14 cellular contexts compared by ENCODE assay signal in genomic region chr9:133850937-133851336, GRCh38.
DNase-seq lines count a peak whose midpoint lies in the region; ATAC-seq and TF ChIP-seq lines count a peak whose summit lies in the region.
"Had no signal": no experiment of that assay in that cellular context is flagged by ENCODE, and none has a peak within 500 bp of the region (broad histone marks: within the 10 kb centered on the region; RNA-seq: fewer than 3 reads in every experiment).

No MANE protein-coding gene starts in this region.

- H3K4me3 Mint-ChIP-seq in memory B cell, result no peak overlapping the region
- H3K4me3 Mint-ChIP-seq in stimulated activated naive B cell treated with anti-CD40 and anti-IgM and Interleukin-4, amounts not matched to agents 10 μg/mL and 1 μg/mL and 100 μg/mL, for 72 hours, result no peak overlapping the region
- H3K4me3 Mint-ChIP-seq: CD4-positive, CD25-positive, alpha-beta regulatory T cell; GM23338 had no signal

- H3K4me2 ChIP-seq in BLaER1, result peak overlapping the region; percentile 73
- H3K4me2 ChIP-seq: A549, GM23338 had no signal

- CTCF ChIA-PET in RWPE1 (lab: Yijun Ruan, JAX), result interaction anchor here (0.6 kb wide), 1 partner anchor 53 kb away, joined by 6 read pairs; no protein-coding TSS in a partner anchor

- H3K9me3 Mint-ChIP-seq in memory B cell, result no peaks in the 10 kb centered on the region
- H3K9me3 Mint-ChIP-seq in stimulated activated naive B cell treated with anti-CD40 and anti-IgM and Interleukin-4, amounts not matched to agents 10 μg/mL and 1 μg/mL and 100 μg/mL, for 72 hours, result peaks cover 0 to 7% of the 10 kb centered on the region in 2 donors
- H3K9me3 Mint-ChIP-seq: CD4-positive, CD25-positive, alpha-beta regulatory T cell; GM23338 had no signal

- H3K4me3 ChIP-seq in BLaER1 (no peak overlapping the region; the same call in 1 of the 2 replicates), foreskin fibroblast (ENCODE audit: low read depth in 1 of 2, low read length in 2 of 2) (no peak overlapping the region)
- H3K4me3 ChIP-seq: A549, GM23338 had no signal

- POLR2A ChIA-PET in RWPE1 (lab: Yijun Ruan, JAX; ENCODE audit: low non-redundant PET), result no interaction called here

- H3K36me3 Mint-ChIP-seq in memory B cell, result peaks cover 23% of the 10 kb centered on the region
- H3K36me3 Mint-ChIP-seq in stimulated activated naive B cell treated with anti-CD40 and anti-IgM and Interleukin-4, amounts not matched to agents 10 μg/mL and 1 μg/mL and 100 μg/mL, for 72 hours, result peaks cover 43 to 77% of the 10 kb centered on the region in 2 donors
- H3K36me3 Mint-ChIP-seq: CD4-positive, CD25-positive, alpha-beta regulatory T cell had no signal

- peak overlapping the region; percentile 42 for H3K27ac Mint-ChIP-seq in memory B cell
- peak overlapping the region; percentile 66 for H3K27ac Mint-ChIP-seq in stimulated activated naive B cell treated with anti-CD40 and anti-IgM and Interleukin-4, amounts not matched to agents 10 μg/mL and 1 μg/mL and 100 μg/mL, for 72 hours
- H3K27ac Mint-ChIP-seq: CD4-positive, CD25-positive, alpha-beta regulatory T cell; GM23338 had no signal

- no peak for DNase-seq in RWPE1 (ENCODE audit: low spot score)
- DNase-seq in memory B cell (ENCODE audit: low spot score in 2 of 2), result no peak
- no peak for DNase-seq in stimulated activated naive B cell treated with anti-CD40 and anti-IgM and Interleukin-4, amounts not matched to agents 10 μg/mL and 1 μg/mL and 100 μg/mL, for 72 hours
- no peak for DNase-seq in foreskin fibroblast
- DNase-seq: Calu3; CD4-positive, CD25-positive, alpha-beta regulatory T cell; DMS 273 treated with DMSO at 0.1 percent for 48 hours; H7; IMR-90 had no signal

- peaks cover 20% of the 10 kb centered on the region; the same call in 1 of the 2 replicates for H3K36me3 ChIP-seq in BLaER1

- no peaks in the 10 kb centered on the region for H3K27me3 ChIP-seq in BLaER1

- H3K27me3 Mint-ChIP-seq in memory B cell, result no peaks in the 10 kb centered on the region
- H3K27me3 Mint-ChIP-seq in stimulated activated naive B cell treated with anti-CD40 and anti-IgM and Interleukin-4, amounts not matched to agents 10 μg/mL and 1 μg/mL and 100 μg/mL, for 72 hours, result no peaks in the 10 kb centered on the region
- H3K27me3 Mint-ChIP-seq: CD4-positive, CD25-positive, alpha-beta regulatory T cell had no signal

- H3K4me1 ChIP-seq in BLaER1, result peaks cover 56% of the 10 kb centered on the region

- H3K4me1 Mint-ChIP-seq in memory B cell, result peaks cover 45% of the 10 kb centered on the region
- peaks cover 48 to 78% of the 10 kb centered on the region in 2 donors for H3K4me1 Mint-ChIP-seq in stimulated activated naive B cell treated with anti-CD40 and anti-IgM and Interleukin-4, amounts not matched to agents 10 μg/mL and 1 μg/mL and 100 μg/mL, for 72 hours

- ATAC-seq in memory B cell (ENCODE audit: low read depth) (peak; percentile 79), GM18498 (IDR thresholded peaks at IDR 0.05; ENCODE audit: unreplicated experiment) (no peak), HG02852 (IDR thresholded peaks at IDR 0.05; ENCODE audit: unreplicated experiment) (no peak)
- ATAC-seq in stimulated activated naive B cell treated with anti-CD40 and anti-IgM and Interleukin-4, amounts not matched to agents 10 μg/mL and 1 μg/mL and 100 μg/mL, for 72 hours (replicated peaks), result peak; percentile 52 to 78
- ATAC-seq: A549, GM23338 had no signal

- TF ChIP-seq CTCF in RWPE1 (conservative IDR thresholded peaks at IDR 0.05; ENCODE audit: low read depth) (no peak), foreskin fibroblast (IDR thresholded peaks at IDR 0.05; ENCODE audit: low read depth, low read length) (no peak)

- H3K27ac ChIP-seq in BLaER1 (0 out of 2 replicates have a peak overlapping the region, but pooled peaks have one; percentile 15), RWPE1 (peak overlapping the region; percentile 50)
- H3K27ac ChIP-seq: A549 had no signal

- no peak overlapping the region for H3K9ac ChIP-seq in BLaER1

- H4K20me1 ChIP-seq in BLaER1, result peaks cover 80% of the 10 kb centered on the region

- H3K9me3 ChIP-seq in BLaER1, result no peaks in the 10 kb centered on the region
- H3K9me3 ChIP-seq: A549 had no signal

Comparison
In these comparisons a context has a peak if more than half of its experiments do, and no peak if none do; other contexts are left out.
1. ATAC-seq: peak in memory B cell (single experiment) and stimulated activated naive B cell treated with anti-CD40 and anti-IgM and Interleukin-4, amounts not matched to agents 10 μg/mL and 1 μg/mL and 100 μg/mL, for 72 hours (2 of 2); none in GM18498 (single experiment) and HG02852 (single experiment).